In genomic region chr7:80078159-80078731, GRCh38 we compare ENCODE assay signal across 8 cellular contexts. TPM values are rescaled to one million over a fixed set of nuclear protein-coding genes. Genes with fewer than 3 reads are reported as not detected.
A peak's percentile ranks its signal among the peaks of the same experiment; 100 is the strongest.
DNase-seq lines count a peak whose midpoint lies in the region; ATAC-seq and TF ChIP-seq lines count a peak whose summit lies in the region.

No MANE protein-coding gene starts in this region.

- H3K27me3 ChIP-seq in fibroblast of lung (ENCODE audit: control insufficient read depth, insufficient read depth, low read length), result no peaks in the 10 kb centered on the region

- CTCF ChIA-PET in T-cell (lab: Charles Lee), result interaction anchor here in 1 of 2 donors (0.6 to 1.2 kb wide), 4 partner anchors 15 to 137 kb away, joined by 4 to 7 read pairs (median 4); no protein-coding TSS in a partner anchor

- H3K9me3 Mint-ChIP-seq in T-cell, result peaks cover 0 to 4% (median 0%) of the 10 kb centered on the region in 3 donors

- peak in 1 of 4 experiments; percentile 52 for ATAC-seq in T-cell (replicated peaks in 1 of 4)

- H4K20me1 ChIP-seq in fibroblast of lung (ENCODE audit: control insufficient read depth, extremely low read depth, insufficient read depth, low read length), result no peaks in the 10 kb centered on the region

- peak overlapping the region; percentile 87 for H2AFZ ChIP-seq in fibroblast of lung (ENCODE audit: low read length)

- no peaks in the 10 kb centered on the region for H3K9me3 ChIP-seq in fibroblast of lung (ENCODE audit: control insufficient read depth, insufficient read depth, low read depth, low read length)

- peaks cover 9 to 13% (median 11%) of the 10 kb centered on the region in 3 donors for H3K4me1 Mint-ChIP-seq in T-cell

- POLR2A ChIA-PET in T-cell (lab: Charles Lee), result interaction anchor here in 1 of 2 donors (0.7 kb wide), 1 partner anchor 1095 kb away, joined by 9 read pairs; no protein-coding TSS in a partner anchor

- peak overlapping the region in 3 of 4 experiments; percentile 1 to 42 (median 8) for H3K4me3 ChIP-seq in fibroblast of lung (replicated peaks in 1 of 4; ENCODE audit: control extremely low read depth in 1 of 4, insufficient read depth in 1 of 4, low read depth in 3 of 4, low read length in 4 of 4)

- H3K4me2 ChIP-seq in fibroblast of lung (ENCODE audit: extremely low read depth, insufficient read depth, low read length), result peak overlapping the region; percentile 80

- no peak for TF ChIP-seq CTCF in fibroblast of lung (conservative IDR thresholded peaks at IDR 0.05 in 1 of 2, IDR thresholded peaks at IDR 0.05 in 1 of 2; ENCODE audit: low read depth in 1 of 2, low read length in 2 of 2)

- H3K27ac Mint-ChIP-seq in T-cell, result peak overlapping the region in 1 of 2 donors; percentile 7

- H3K27me3 Mint-ChIP-seq in T-cell, result no peaks in the 10 kb centered on the region

- H3K79me2 ChIP-seq in fibroblast of lung (ENCODE audit: control insufficient read depth, insufficient read depth, low read length), result no peaks in the 10 kb centered on the region

- H3K9ac ChIP-seq in fibroblast of lung (ENCODE audit: insufficient read depth, low read length), result no peak overlapping the region

- peaks cover 3% of the 10 kb centered on the region for H3K4me1 ChIP-seq in fibroblast of lung (ENCODE audit: control insufficient read depth, extremely low read depth, insufficient read depth, low read length)

- DNase-seq in activated CD4-positive, alpha-beta T cell treated with anti-CD3 and anti-CD28 coated beads for 48 hours, result peak; percentile 38
- no peak for DNase-seq in activated CD4-positive, alpha-beta T cell treated with anti-CD3 and anti-CD28 coated beads, Interleukin-2, amount 50 U/mL, for 1 hour
- no peak for DNase-seq in T-cell
- DNase-seq in fibroblast of lung (ENCODE audit: low read depth in 2 of 2), result peak; percentile 26 to 37
- DNase-seq in stimulated activated CD4-positive, alpha-beta T cell treated with anti-CD3 and anti-CD28 coated beads, Interleukin-4, amount 100 ng/mL, for 24 hours, result peak; percentile 13
- no peak for DNase-seq in amniotic stem cell (lab: John Stamatoyannopoulos, UW)
- DNase-seq in NCI-H1930 (lab: John Stamatoyannopoulos, UW), result no peak
- no peak for DNase-seq in stimulated activated naive CD4-positive, alpha-beta T cell treated with Interleukin-2 at 50 U/mL for 16 hours (lab: John Stamatoyannopoulos, UW)

- H3K4me3 Mint-ChIP-seq in T-cell, result peak overlapping the region; percentile 60 to 72 (median 67)

- H3K27ac ChIP-seq in fibroblast of lung (ENCODE audit: insufficient read depth, low read length), result no peak overlapping the region

- H3K36me3 Mint-ChIP-seq in T-cell, result no peaks in the 10 kb centered on the region

- H3K36me3 ChIP-seq in fibroblast of lung (ENCODE audit: control insufficient read depth, insufficient read depth, low read length), result no peaks in the 10 kb centered on the region

RNA-seq across cellular contexts. Expression of gene GNAI1, which starts 56.4 kb away (rescaled TPM):
- 1 to 10 TPM in 4 of 5 donors, under 1 TPM in 1; 0.79 to 3.3 (median 1.4) TPM for total RNA-seq in T-cell
- total RNA-seq in fibroblast of lung, result 42.6 and 68.9 TPM in 2 replicates
- 47.8 and 81.8 TPM in 2 replicates for polyA plus RNA-seq in fibroblast of lung
- 47.7 and 83.0 TPM in 2 replicates for polyA plus RNA-seq in fibroblast of lung (2012)
- polyA minus RNA-seq in fibroblast of lung (ENCODE audit: low replicate concordance), result 4.1 and 11.5 TPM in 2 replicates

Comparison
In these comparisons a context has a peak if more than half of its experiments do, and no peak if none do; other contexts are left out.
1. DNase-seq: peak in activated CD4-positive, alpha-beta T cell treated with anti-CD3 and anti-CD28 coated beads for 48 hours (single experiment), fibroblast of lung (2 of 2) and stimulated activated CD4-positive, alpha-beta T cell treated with anti-CD3 and anti-CD28 coated beads, Interleukin-4, amount 100 ng/mL, for 24 hours (single experiment); none in activated CD4-positive, alpha-beta T cell treated with anti-CD3 and anti-CD28 coated beads, Interleukin-2, amount 50 U/mL, for 1 hour (single experiment), T-cell (0 of 34), amniotic stem cell (single experiment), NCI-H1930 (0 of 2) and stimulated activated naive CD4-positive, alpha-beta T cell treated with Interleukin-2 at 50 U/mL for 16 hours (single experiment).
2. RNA of gene GNAI1, which starts 56.4 kb away (total RNA-seq): 42.6 to 68.9 TPM in fibroblast of lung; 0.79 to 3.3 TPM in T-cell; every median in the first group is over 10 times any median in the second.